ENCODE assay signal across 1 cellular context in genomic region chr7:66075590-66076458, GRCh38.
A peak's percentile ranks its signal among the peaks of the same experiment; 100 is the strongest.
TF ChIP-seq lines count a peak whose summit lies in the region.

ASL (plus strand) TSS chr7:66075819; CDS start chr7:66076082, 263 bp downstream.

TF ChIP-seq in HepG2, 621 proteins besides CTCF, POLR2A, EP300 and RAD21 (continued from another document and continues in another):
- TF ChIP-seq ZNF318 (CRISPR knock-in tag; IDR thresholded peaks at IDR 0.05) (no peak), RORA (CRISPR knock-in tag; IDR thresholded peaks at IDR 0.05) (no peak), AGO2 (optimal IDR thresholded peaks at IDR 0.05; ENCODE audit: low read depth, low read length) (peak; percentile 24), ZFP91 (CRISPR knock-in tag; IDR thresholded peaks at IDR 0.05; ENCODE audit: borderline replicate concordance) (peak; percentile 72; the same call in 1 of the 2 replicates), CC2D1A (CRISPR knock-in tag; IDR thresholded peaks at IDR 0.05) (no peak), SYNCRIP (IDR thresholded peaks at IDR 0.05; ENCODE audit: insufficient read depth, low read depth, low read length) (no peak), AKAP8 (CRISPR knock-in tag; IDR thresholded peaks at IDR 0.05) (peak; percentile 75; the same call in 1 of the 2 replicates), GATAD2A (CRISPR knock-in tag; IDR thresholded peaks at IDR 0.05) (no peak), HOMEZ (CRISPR knock-in tag; IDR thresholded peaks at IDR 0.05; ENCODE audit: low read depth) (0 out of 2 replicates have a peak, but pooled peaks have one; percentile 38), KAT2B (IDR thresholded peaks at IDR 0.05; ENCODE audit: borderline replicate concordance, low read depth, low read length) (no peak), GABPA (IDR thresholded peaks at IDR 0.05; ENCODE audit: low read depth, low read length) (no peak; the same call in 1 of the 2 replicates), GABPA (CRISPR knock-in tag; IDR thresholded peaks at IDR 0.05; ENCODE audit: low read depth) (no peak), ZMAT5 (CRISPR knock-in tag; IDR thresholded peaks at IDR 0.05; ENCODE audit: borderline replicate concordance, low read depth) (no peak), ARNT (IDR thresholded peaks at IDR 0.05) (no peak), ZNF362 (CRISPR knock-in tag; IDR thresholded peaks at IDR 0.05; ENCODE audit: borderline replicate concordance) (no peak), ZHX2 (IDR thresholded peaks at IDR 0.05; ENCODE audit: low read depth) (no peak), ZHX2 (CRISPR knock-in tag; IDR thresholded peaks at IDR 0.05; ENCODE audit: borderline replicate concordance) (0 out of 2 replicates have a peak, but pooled peaks have one; percentile 61), MED1 (CRISPR knock-in tag; IDR thresholded peaks at IDR 0.05) (peak; percentile 84), TBX3 (IDR thresholded peaks at IDR 0.05; ENCODE audit: borderline replicate concordance) (no peak), TFDP1 (CRISPR knock-in tag; IDR thresholded peaks at IDR 0.05; ENCODE audit: borderline replicate concordance) (peak; percentile 87; the same call in 1 of the 2 replicates), CERS6 (CRISPR knock-in tag; IDR thresholded peaks at IDR 0.05) (0 out of 2 replicates have a peak, but pooled peaks have one; percentile 61), TFE3 (CRISPR knock-in tag; IDR thresholded peaks at IDR 0.05) (no peak), ZFP36 (IDR thresholded peaks at IDR 0.05; ENCODE audit: borderline replicate concordance, low read depth, low read length, partially characterized antibody) (no peak), ZNF552 (CRISPR knock-in tag; IDR thresholded peaks at IDR 0.05; ENCODE audit: borderline replicate concordance) (peak; percentile 71; the same call in 1 of the 2 replicates), ZNF556 (CRISPR knock-in tag; IDR thresholded peaks at IDR 0.05; ENCODE audit: borderline replicate concordance) (no peak), ZFP41 (CRISPR knock-in tag; IDR thresholded peaks at IDR 0.05; ENCODE audit: borderline replicate concordance) (no peak)
